1 cellular context compared by ENCODE assay signal in the genomic region with DNA sequence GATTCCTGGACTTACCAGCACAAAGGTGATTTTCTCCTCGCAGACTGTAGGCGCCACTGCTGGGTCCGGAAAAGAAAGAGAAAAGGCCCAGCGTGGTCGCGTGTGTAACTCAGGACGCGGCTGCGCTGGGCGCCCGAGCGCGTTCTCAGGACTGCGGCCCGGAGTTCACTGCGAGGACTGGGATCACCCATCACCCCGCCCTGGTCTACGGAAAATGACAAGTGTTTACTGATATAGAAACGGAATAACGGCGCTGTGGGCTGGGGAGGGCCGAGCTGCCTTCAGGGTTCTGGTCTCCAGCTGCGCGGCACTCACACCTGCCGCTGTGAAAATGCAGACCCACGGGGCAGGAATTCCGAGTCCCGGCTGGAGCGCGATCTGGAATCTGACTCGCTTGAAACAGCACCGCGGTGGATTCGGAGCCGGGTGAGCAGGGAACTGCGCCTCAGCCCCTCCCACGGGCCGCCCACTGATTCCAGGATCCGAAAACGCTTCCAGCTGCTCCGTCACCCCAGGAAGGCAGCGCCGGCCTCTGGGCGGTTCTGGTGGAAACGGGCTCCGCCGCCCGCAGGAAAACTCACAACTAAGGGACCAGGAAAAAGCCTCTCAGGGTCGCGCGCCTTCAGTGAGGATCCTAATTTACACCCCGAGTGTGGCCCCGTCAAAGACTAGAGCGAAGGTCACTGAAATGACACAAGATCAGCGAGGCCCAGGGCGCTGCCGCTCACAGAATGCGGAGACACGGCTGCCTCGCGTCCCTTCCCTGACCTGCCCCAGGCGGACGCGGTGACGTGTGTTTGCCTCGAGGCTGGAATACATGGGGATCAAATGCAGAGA.
A peak's percentile ranks its signal among the peaks of the same experiment; 100 is the strongest.
TF ChIP-seq lines count a peak whose summit lies in the region.

No MANE protein-coding gene starts in this region.

TF ChIP-seq in HEK293, 187 proteins besides CTCF, POLR2A, EP300 and RAD21 (continued from another document):
- peak; percentile 88 for TF ChIP-seq ZNF394 (tag by site-specific recombination; IDR thresholded peaks at IDR 0.05; ENCODE audit: borderline replicate concordance)
- peak; percentile 64; the same call in 1 of the 2 replicates for TF ChIP-seq ZNF610 (tag by site-specific recombination; IDR thresholded peaks at IDR 0.05; ENCODE audit: borderline replicate concordance)
- no peak for TF ChIP-seq ZNF350 (tag by site-specific recombination; IDR thresholded peaks at IDR 0.05)
- TF ChIP-seq SP2 (tag by site-specific recombination; IDR thresholded peaks at IDR 0.05): peak; percentile 54
- no peak for TF ChIP-seq ZNF221 (tag by site-specific recombination; IDR thresholded peaks at IDR 0.05; ENCODE audit: borderline replicate concordance)
- 0 out of 2 replicates have a peak, but pooled peaks have one; percentile 38 for TF ChIP-seq ZNF423 (tag by site-specific recombination; IDR thresholded peaks at IDR 0.05)
- peak; percentile 59 for TF ChIP-seq ZEB2 (tag by site-specific recombination; IDR thresholded peaks at IDR 0.05)
- TF ChIP-seq, protein P1, sequence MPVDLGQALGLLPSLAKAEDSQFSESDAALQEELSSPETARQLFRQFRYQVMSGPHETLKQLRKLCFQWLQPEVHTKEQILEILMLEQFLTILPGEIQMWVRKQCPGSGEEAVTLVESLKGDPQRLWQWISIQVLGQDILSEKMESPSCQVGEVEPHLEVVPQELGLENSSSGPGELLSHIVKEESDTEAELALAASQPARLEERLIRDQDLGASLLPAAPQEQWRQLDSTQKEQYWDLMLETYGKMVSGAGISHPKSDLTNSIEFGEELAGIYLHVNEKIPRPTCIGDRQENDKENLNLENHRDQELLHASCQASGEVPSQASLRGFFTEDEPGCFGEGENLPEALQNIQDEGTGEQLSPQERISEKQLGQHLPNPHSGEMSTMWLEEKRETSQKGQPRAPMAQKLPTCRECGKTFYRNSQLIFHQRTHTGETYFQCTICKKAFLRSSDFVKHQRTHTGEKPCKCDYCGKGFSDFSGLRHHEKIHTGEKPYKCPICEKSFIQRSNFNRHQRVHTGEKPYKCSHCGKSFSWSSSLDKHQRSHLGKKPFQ (tag by site-specific recombination; IDR thresholded peaks at IDR 0.05): 0 out of 2 replicates have a peak, but pooled peaks have one; percentile 41
- no peak for TF ChIP-seq ZSCAN16 (tag by site-specific recombination; IDR thresholded peaks at IDR 0.05)
- TF ChIP-seq ZNF473 (tag by site-specific recombination; IDR thresholded peaks at IDR 0.05): no peak
- TF ChIP-seq ZNF768 (tag by site-specific recombination; IDR thresholded peaks at IDR 0.05): peak; percentile 88; the same call in 1 of the 2 replicates
- peak; percentile 88 for TF ChIP-seq ZIC2 (tag by site-specific recombination; IDR thresholded peaks at IDR 0.05)
- TF ChIP-seq GLIS1 (tag by site-specific recombination; IDR thresholded peaks at IDR 0.05): peak; percentile 46; the same call in 1 of the 2 replicates
- TF ChIP-seq ZNF792 (tag by site-specific recombination; IDR thresholded peaks at IDR 0.05): 0 out of 2 replicates have a peak, but pooled peaks have one; percentile 40
- TF ChIP-seq ZBTB8A (tag by site-specific recombination; IDR thresholded peaks at IDR 0.05): peak; percentile 84
- TF ChIP-seq, protein P2, sequence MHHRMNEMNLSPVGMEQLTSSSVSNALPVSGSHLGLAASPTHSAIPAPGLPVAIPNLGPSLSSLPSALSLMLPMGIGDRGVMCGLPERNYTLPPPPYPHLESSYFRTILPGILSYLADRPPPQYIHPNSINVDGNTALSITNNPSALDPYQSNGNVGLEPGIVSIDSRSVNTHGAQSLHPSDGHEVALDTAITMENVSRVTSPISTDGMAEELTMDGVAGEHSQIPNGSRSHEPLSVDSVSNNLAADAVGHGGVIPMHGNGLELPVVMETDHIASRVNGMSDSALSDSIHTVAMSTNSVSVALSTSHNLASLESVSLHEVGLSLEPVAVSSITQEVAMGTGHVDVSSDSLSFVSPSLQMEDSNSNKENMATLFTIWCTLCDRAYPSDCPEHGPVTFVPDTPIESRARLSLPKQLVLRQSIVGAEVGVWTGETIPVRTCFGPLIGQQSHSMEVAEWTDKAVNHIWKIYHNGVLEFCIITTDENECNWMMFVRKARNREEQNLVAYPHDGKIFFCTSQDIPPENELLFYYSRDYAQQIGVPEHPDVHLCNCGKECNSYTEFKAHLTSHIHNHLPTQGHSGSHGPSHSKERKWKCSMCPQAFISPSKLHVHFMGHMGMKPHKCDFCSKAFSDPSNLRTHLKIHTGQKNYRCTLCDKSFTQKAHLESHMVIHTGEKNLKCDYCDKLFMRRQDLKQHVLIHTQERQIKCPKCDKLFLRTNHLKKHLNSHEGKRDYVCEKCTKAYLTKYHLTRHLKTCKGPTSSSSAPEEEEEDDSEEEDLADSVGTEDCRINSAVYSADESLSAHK (tag by site-specific recombination; IDR thresholded peaks at IDR 0.05): 0 out of 2 replicates have a peak, but pooled peaks have one; percentile 10
- TF ChIP-seq ZBTB48 (tag by site-specific recombination; IDR thresholded peaks at IDR 0.05): peak; percentile 95
- peak; percentile 50; the same call in 1 of the 2 replicates for TF ChIP-seq ZXDB (tag by site-specific recombination; IDR thresholded peaks at IDR 0.05)
- no peak for TF ChIP-seq ZNF548 (tag by site-specific recombination; IDR thresholded peaks at IDR 0.05)
- TF ChIP-seq ZBTB17 (tag by site-specific recombination; IDR thresholded peaks at IDR 0.05): peak; percentile 98
- TF ChIP-seq KLF9 (tag by site-specific recombination; IDR thresholded peaks at IDR 0.05; ENCODE audit: low read depth): peak; percentile 50; the same call in 1 of the 2 replicates
- TF ChIP-seq, protein P3, sequence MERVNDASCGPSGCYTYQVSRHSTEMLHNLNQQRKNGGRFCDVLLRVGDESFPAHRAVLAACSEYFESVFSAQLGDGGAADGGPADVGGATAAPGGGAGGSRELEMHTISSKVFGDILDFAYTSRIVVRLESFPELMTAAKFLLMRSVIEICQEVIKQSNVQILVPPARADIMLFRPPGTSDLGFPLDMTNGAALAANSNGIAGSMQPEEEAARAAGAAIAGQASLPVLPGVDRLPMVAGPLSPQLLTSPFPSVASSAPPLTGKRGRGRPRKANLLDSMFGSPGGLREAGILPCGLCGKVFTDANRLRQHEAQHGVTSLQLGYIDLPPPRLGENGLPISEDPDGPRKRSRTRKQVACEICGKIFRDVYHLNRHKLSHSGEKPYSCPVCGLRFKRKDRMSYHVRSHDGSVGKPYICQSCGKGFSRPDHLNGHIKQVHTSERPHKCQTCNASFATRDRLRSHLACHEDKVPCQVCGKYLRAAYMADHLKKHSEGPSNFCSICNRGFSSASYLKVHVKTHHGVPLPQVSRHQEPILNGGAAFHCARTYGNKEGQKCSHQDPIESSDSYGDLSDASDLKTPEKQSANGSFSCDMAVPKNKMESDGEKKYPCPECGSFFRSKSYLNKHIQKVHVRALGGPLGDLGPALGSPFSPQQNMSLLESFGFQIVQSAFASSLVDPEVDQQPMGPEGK (tag by site-specific recombination; IDR thresholded peaks at IDR 0.05): peak; percentile 32; the same call in 1 of the 2 replicates
- TF ChIP-seq EGR2 (tag by site-specific recombination; IDR thresholded peaks at IDR 0.05; ENCODE audit: low read depth): peak; percentile 77
- TF ChIP-seq ZNF600 (tag by site-specific recombination; IDR thresholded peaks at IDR 0.05): peak; percentile 96
- TF ChIP-seq, protein P4, sequence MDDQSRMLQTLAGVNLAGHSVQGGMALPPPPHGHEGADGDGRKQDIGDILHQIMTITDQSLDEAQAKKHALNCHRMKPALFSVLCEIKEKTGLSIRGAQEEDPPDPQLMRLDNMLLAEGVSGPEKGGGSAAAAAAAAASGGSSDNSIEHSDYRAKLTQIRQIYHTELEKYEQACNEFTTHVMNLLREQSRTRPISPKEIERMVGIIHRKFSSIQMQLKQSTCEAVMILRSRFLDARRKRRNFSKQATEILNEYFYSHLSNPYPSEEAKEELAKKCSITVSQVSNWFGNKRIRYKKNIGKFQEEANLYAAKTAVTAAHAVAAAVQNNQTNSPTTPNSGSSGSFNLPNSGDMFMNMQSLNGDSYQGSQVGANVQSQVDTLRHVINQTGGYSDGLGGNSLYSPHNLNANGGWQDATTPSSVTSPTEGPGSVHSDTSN (CRISPR knock-in tag; IDR thresholded peaks at IDR 0.05): peak; percentile 65; the same call in 1 of the 2 replicates
- TF ChIP-seq, protein P5, sequence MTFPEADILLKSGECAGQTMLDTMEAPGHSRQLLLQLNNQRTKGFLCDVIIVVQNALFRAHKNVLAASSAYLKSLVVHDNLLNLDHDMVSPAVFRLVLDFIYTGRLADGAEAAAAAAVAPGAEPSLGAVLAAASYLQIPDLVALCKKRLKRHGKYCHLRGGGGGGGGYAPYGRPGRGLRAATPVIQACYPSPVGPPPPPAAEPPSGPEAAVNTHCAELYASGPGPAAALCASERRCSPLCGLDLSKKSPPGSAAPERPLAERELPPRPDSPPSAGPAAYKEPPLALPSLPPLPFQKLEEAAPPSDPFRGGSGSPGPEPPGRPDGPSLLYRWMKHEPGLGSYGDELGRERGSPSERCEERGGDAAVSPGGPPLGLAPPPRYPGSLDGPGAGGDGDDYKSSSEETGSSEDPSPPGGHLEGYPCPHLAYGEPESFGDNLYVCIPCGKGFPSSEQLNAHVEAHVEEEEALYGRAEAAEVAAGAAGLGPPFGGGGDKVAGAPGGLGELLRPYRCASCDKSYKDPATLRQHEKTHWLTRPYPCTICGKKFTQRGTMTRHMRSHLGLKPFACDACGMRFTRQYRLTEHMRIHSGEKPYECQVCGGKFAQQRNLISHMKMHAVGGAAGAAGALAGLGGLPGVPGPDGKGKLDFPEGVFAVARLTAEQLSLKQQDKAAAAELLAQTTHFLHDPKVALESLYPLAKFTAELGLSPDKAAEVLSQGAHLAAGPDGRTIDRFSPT (tag by site-specific recombination; IDR thresholded peaks at IDR 0.05): no peak
- TF ChIP-seq, protein P6, sequence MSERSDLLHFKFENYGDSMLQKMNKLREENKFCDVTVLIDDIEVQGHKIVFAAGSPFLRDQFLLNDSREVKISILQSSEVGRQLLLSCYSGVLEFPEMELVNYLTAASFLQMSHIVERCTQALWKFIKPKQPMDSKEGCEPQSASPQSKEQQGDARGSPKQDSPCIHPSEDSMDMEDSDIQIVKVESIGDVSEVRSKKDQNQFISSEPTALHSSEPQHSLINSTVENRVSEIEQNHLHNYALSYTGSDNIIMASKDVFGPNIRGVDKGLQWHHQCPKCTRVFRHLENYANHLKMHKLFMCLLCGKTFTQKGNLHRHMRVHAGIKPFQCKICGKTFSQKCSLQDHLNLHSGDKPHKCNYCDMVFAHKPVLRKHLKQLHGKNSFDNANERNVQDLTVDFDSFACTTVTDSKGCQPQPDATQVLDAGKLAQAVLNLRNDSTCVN (tag by site-specific recombination; optimal IDR thresholded peaks at IDR 0.05): peak; percentile 85
- peak; percentile 13; the same call in 1 of the 2 replicates for TF ChIP-seq ZNF24 (tag by site-specific recombination; IDR thresholded peaks at IDR 0.05)
- peak; percentile 85 for TF ChIP-seq ZFHX2 (tag by site-specific recombination; conservative IDR thresholded peaks at IDR 0.05)
- TF ChIP-seq ZNF558 (tag by site-specific recombination; IDR thresholded peaks at IDR 0.05): 0 out of 2 replicates have a peak, but pooled peaks have one; percentile 6
- no peak for TF ChIP-seq ZNF544 (tag by site-specific recombination; IDR thresholded peaks at IDR 0.05)
- 0 out of 2 replicates have a peak, but pooled peaks have one; percentile 34 for TF ChIP-seq ZNF324 (tag by site-specific recombination; IDR thresholded peaks at IDR 0.05)
- TF ChIP-seq, protein P7, sequence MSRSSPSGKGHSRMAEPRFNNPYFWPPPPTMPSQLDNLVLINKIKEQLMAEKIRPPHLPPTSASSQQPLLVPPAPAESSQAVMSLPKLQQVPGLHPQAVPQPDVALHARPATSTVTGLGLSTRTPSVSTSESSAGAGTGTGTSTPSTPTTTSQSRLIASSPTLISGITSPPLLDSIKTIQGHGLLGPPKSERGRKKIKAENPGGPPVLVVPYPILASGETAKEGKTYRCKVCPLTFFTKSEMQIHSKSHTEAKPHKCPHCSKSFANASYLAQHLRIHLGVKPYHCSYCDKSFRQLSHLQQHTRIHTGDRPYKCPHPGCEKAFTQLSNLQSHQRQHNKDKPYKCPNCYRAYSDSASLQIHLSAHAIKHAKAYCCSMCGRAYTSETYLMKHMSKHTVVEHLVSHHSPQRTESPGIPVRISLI (tag by site-specific recombination; IDR thresholded peaks at IDR 0.05): no peak
- TF ChIP-seq, protein P8, sequence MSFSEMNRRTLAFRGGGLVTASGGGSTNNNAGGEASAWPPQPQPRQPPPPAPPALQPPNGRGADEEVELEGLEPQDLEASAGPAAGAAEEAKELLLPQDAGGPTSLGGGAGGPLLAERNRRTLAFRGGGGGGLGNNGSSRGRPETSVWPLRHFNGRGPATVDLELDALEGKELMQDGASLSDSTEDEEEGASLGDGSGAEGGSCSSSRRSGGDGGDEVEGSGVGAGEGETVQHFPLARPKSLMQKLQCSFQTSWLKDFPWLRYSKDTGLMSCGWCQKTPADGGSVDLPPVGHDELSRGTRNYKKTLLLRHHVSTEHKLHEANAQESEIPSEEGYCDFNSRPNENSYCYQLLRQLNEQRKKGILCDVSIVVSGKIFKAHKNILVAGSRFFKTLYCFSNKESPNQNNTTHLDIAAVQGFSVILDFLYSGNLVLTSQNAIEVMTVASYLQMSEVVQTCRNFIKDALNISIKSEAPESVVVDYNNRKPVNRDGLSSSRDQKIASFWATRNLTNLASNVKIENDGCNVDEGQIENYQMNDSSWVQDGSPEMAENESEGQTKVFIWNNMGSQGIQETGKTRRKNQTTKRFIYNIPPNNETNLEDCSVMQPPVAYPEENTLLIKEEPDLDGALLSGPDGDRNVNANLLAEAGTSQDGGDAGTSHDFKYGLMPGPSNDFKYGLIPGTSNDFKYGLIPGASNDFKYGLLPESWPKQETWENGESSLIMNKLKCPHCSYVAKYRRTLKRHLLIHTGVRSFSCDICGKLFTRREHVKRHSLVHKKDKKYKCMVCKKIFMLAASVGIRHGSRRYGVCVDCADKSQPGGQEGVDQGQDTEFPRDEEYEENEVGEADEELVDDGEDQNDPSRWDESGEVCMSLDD (tag by site-specific recombination; IDR thresholded peaks at IDR 0.05): 0 out of 2 replicates have a peak, but pooled peaks have one; percentile 43
- peak; percentile 23; the same call in 1 of the 2 replicates for TF ChIP-seq PRDM1 (tag by site-specific recombination; IDR thresholded peaks at IDR 0.05)
- TF ChIP-seq ZFP37 (tag by site-specific recombination; IDR thresholded peaks at IDR 0.05): peak; percentile 46; the same call in 1 of the 2 replicates
- TF ChIP-seq SP7 (tag by site-specific recombination; IDR thresholded peaks at IDR 0.05): peak; percentile 56; the same call in 1 of the 2 replicates
- peak; percentile 99 for TF ChIP-seq ZBTB20 (tag by site-specific recombination; IDR thresholded peaks at IDR 0.05)
- TF ChIP-seq ZNF660 (tag by site-specific recombination; IDR thresholded peaks at IDR 0.05): 0 out of 2 replicates have a peak, but pooled peaks have one; percentile 67
- no peak for TF ChIP-seq MYNN (tag by site-specific recombination; IDR thresholded peaks at IDR 0.05; ENCODE audit: borderline replicate concordance)
- peak; percentile 95 for TF ChIP-seq ZNF121 (tag by site-specific recombination; IDR thresholded peaks at IDR 0.05)
- TF ChIP-seq GLIS2 (tag by site-specific recombination; IDR thresholded peaks at IDR 0.05): 0 out of 2 replicates have a peak, but pooled peaks have one; percentile 11
